Comparison of ENCODE assay signal across 14 cellular contexts in genomic region chr5:469752-470483, GRCh38. TPM values are rescaled to one million over a fixed set of nuclear protein-coding genes. Genes with fewer than 3 reads are reported as not detected.
DNase-seq lines count a peak whose midpoint lies in the region; ATAC-seq and TF ChIP-seq lines count a peak whose summit lies in the region.
"Had no signal": no experiment of that assay in that cellular context is flagged by ENCODE, and none has a peak within 500 bp of the region (broad histone marks: within the 10 kb centered on the region; RNA-seq: fewer than 3 reads in every experiment).

No MANE protein-coding gene starts in this region.

- H3K79me2 ChIP-seq in Loucy (ENCODE audit: insufficient read depth, low read length) (peaks cover 33% of the 10 kb centered on the region), GM23248 (ENCODE audit: insufficient read depth) (peaks cover 9% of the 10 kb centered on the region; the same call in 1 of the 2 replicates)

- no peak overlapping the region for H3K27ac Mint-ChIP-seq in endodermal cell

- H3K36me3 Mint-ChIP-seq in endodermal cell (ENCODE audit: low read depth) = peaks cover 3% of the 10 kb centered on the region

- H3K9me2 ChIP-seq in Loucy (replicated peaks; ENCODE audit: low read depth, low read length) = no peaks in the 10 kb centered on the region
- H3K9me2 ChIP-seq in GM23248 (ENCODE audit: insufficient read depth) = no peaks in the 10 kb centered on the region

- H3K9me3 ChIP-seq in Loucy (ENCODE audit: insufficient read depth, low read depth, low read length) (no peaks in the 10 kb centered on the region), endodermal cell (ENCODE audit: control insufficient read depth, low read length) (no peaks in the 10 kb centered on the region), GM23248 (ENCODE audit: low read depth) (no peaks in the 10 kb centered on the region)
- H3K9me3 ChIP-seq: A549 had no signal

- H3K4me2 ChIP-seq in Loucy (ENCODE audit: low read depth, low read length, poor library complexity, severe bottlenecking) = peak overlapping the region; percentile 96
- no peak overlapping the region for H3K4me2 ChIP-seq in GM23248 (ENCODE audit: unreplicated experiment)
- H3K4me2 ChIP-seq: A549, KMS-11 had no signal

- peak; percentile 22 for DNase-seq in NCI-H510A treated with DMSO at 0.1 percent for 48 hours (lab: John Stamatoyannopoulos, UW)
- DNase-seq in NCI-H510A (lab: John Stamatoyannopoulos, UW) = no peak
- peak; percentile 39 for DNase-seq in endodermal cell
- peak; percentile 54 for DNase-seq in posterior vena cava (ENCODE audit: low spot score)
- DNase-seq in GM23248 = no peak
- no peak for DNase-seq in NCI-H146 (lab: John Stamatoyannopoulos, UW)
- DNase-seq: DMS153, NCI-H1694 treated with DMSO at 0.1 percent for 48 hours, NCI-H82 had no signal

- H3K27me3 ChIP-seq in Loucy (ENCODE audit: insufficient read depth, low read length, poor library complexity, severe bottlenecking) = peaks cover 6% of the 10 kb centered on the region
- H3K27me3 ChIP-seq in endodermal cell (ENCODE audit: control insufficient read depth, insufficient read depth, low read length, poor library complexity, severe bottlenecking) = peaks cover 4% of the 10 kb centered on the region
- no peaks in the 10 kb centered on the region for H3K27me3 ChIP-seq in GM23248 (replicated peaks; ENCODE audit: insufficient read depth)

- H3K4me3 Mint-ChIP-seq in endodermal cell = no peak overlapping the region

- H3F3A ChIP-seq in Loucy (ENCODE audit: low read depth) (no peaks in the 10 kb centered on the region), GM23248 (ENCODE audit: insufficient read depth) (no peaks in the 10 kb centered on the region)

- peaks cover 3% of the 10 kb centered on the region for H3K27me3 Mint-ChIP-seq in endodermal cell (ENCODE audit: insufficient read depth)

- peaks cover 17% of the 10 kb centered on the region; the same call in 1 of the 2 replicates for H3K36me3 ChIP-seq in Loucy (ENCODE audit: insufficient read depth, low read length)
- no peaks in the 10 kb centered on the region for H3K36me3 ChIP-seq in endodermal cell (ENCODE audit: control insufficient read depth, insufficient read depth, low read length)
- no peaks in the 10 kb centered on the region for H3K36me3 ChIP-seq in GM23248 (ENCODE audit: low read depth)

- H3K4me1 ChIP-seq in Loucy (ENCODE audit: insufficient read depth, low read length, poor library complexity, severe bottlenecking) (peaks cover 20% of the 10 kb centered on the region), endodermal cell (ENCODE audit: control insufficient read depth, insufficient read depth, low read length) (peaks cover 2% of the 10 kb centered on the region), GM23248 (ENCODE audit: insufficient read depth) (no peaks in the 10 kb centered on the region; the same call in 1 of the 2 replicates)

- peaks cover 6% of the 10 kb centered on the region for H3K4me1 Mint-ChIP-seq in endodermal cell

- in situ Hi-C loops in GM23248 (cut with MboI) = no loop called here

- ATAC-seq in GM21526 (IDR thresholded peaks at IDR 0.05; ENCODE audit: low FRiP score, unreplicated experiment) = no peak
- ATAC-seq: A549 had no signal

- TF ChIP-seq CTCF in Loucy (conservative IDR thresholded peaks at IDR 0.05; ENCODE audit: low read length) (0 out of 2 replicates have a peak, but pooled peaks have one; percentile 21), endodermal cell (conservative IDR thresholded peaks at IDR 0.05) (peak; percentile 44)

- H3K4me3 ChIP-seq in Loucy (ENCODE audit: low read length, poor library complexity, severe bottlenecking) (no peak overlapping the region), endodermal cell (ENCODE audit: low read length) (no peak overlapping the region), GM23248 (no peak overlapping the region)
- H3K4me3 ChIP-seq: A549, SJSA1 had no signal

- intact Hi-C loops in posterior vena cava (cut with DNase I) = no loop called here

- 95% methylated on average over 13 to 19 of the region's 19 CpGs for WGBS in endodermal cell (ENCODE audit: insufficient coverage in 1 of 2, insufficient read length in 1 of 2), 2 experiments
- 82 to 85% methylated on average over 19 of the region's 19 CpGs for WGBS in GM23248 (ENCODE audit: low coverage in 1 of 2, low lambda C conversion rate in 2 of 2, missing lambda C conversion rate in 2 of 2), 2 experiments

- no peaks in the 10 kb centered on the region for H3K9me3 Mint-ChIP-seq in endodermal cell

- peaks cover 13% of the 10 kb centered on the region for H4K20me1 ChIP-seq in Loucy (ENCODE audit: insufficient read depth, low read length, poor library complexity, severe bottlenecking)
- H4K20me1 ChIP-seq in GM23248 (ENCODE audit: insufficient read depth) = no peaks in the 10 kb centered on the region

- H2AFZ ChIP-seq in Loucy (ENCODE audit: low read length) (no peak overlapping the region), GM23248 (no peak overlapping the region)

- H3K27ac ChIP-seq in endodermal cell (ENCODE audit: low read depth, low read length) (no peak overlapping the region), GM23248 (no peak overlapping the region)
- H3K27ac ChIP-seq: A549, KMS-11, SJSA1 had no signal

- H3K9ac ChIP-seq in Loucy (ENCODE audit: low read depth, low read length, poor library complexity, severe bottlenecking) (peak overlapping the region; percentile 15), endodermal cell (ENCODE audit: extremely low read depth, low read length, poor library complexity, severe bottlenecking) (no peak overlapping the region), GM23248 (no peak overlapping the region)
- H3K9ac ChIP-seq: KMS-11 had no signal

RNA-seq across cellular contexts. Expression of gene EXOC3, which starts 26.9 kb away (rescaled TPM):
- total RNA-seq in endodermal cell = 10 to 100 TPM; 38.6 to 53.7 TPM
- 41.4 TPM for polyA plus RNA-seq in endodermal cell (2013, experiment 1 of 2)
- polyA plus RNA-seq in endodermal cell (2013, experiment 2 of 2) = 38.3 TPM
- 10 to 100 TPM; 52.6 to 54.2 TPM for total RNA-seq in posterior vena cava
- total RNA-seq in GM23248 (2014; rRNA removed; shearing (Covaris generic)) = 32.4 and 39.9 TPM in 2 replicates
- polyA plus RNA-seq in GM23248 (2016; fragmentation: Nextera tagmentation; extraction: Ambion mirVana) = 40.9 and 43.0 TPM in 2 replicates

RNA-seq across cellular contexts. Expression of gene SLC9A3, which starts 54.3 kb away (rescaled TPM):
- total RNA-seq in endodermal cell (1 to 10 TPM; 1.3 to 1.5 TPM), posterior vena cava (under 1 TPM; 0.69 to 0.71 TPM)
- polyA plus RNA-seq in endodermal cell (2013, experiment 1 of 2) = 1.5 TPM
- polyA plus RNA-seq in endodermal cell (2013, experiment 2 of 2) = 1.4 TPM
- 1.7 and 2.8 TPM in 2 replicates for total RNA-seq in GM23248 (2014; rRNA removed; shearing (Covaris generic))
- 1.2 and 1.5 TPM in 2 replicates for polyA plus RNA-seq in GM23248 (2016; fragmentation: Nextera tagmentation; extraction: Ambion mirVana)

Comparison
In these comparisons a context has a peak if more than half of its experiments do, and no peak if none do; other contexts are left out.
1. DNase-seq: peak in NCI-H510A treated with DMSO at 0.1 percent for 48 hours (single experiment), endodermal cell (single experiment) and posterior vena cava (single experiment); none in NCI-H510A (single experiment), GM23248 (single experiment) and NCI-H146 (single experiment).